In genomic region chrX:2610246-2611170, GRCh38 we compare ENCODE assay signal across 8 cellular contexts.
DNase-seq lines count a peak whose midpoint lies in the region; ATAC-seq lines count a peak whose summit lies in the region.

No MANE protein-coding gene starts in this region.

- H4K20me1 ChIP-seq in BLaER1 treated with 17β-estradiol and CSF1 and Interleukin-3, amounts not matched to agents 10 nM and 100 nM, result peaks cover 0 to 10% (median 0%) of the 10 kb centered on the region in 11 experiments; a peak in 4 of 22 replicates
- H4K20me1 ChIP-seq in Karpas-422 (ENCODE audit: insufficient read depth, low read depth, low read length), result no peaks in the 10 kb centered on the region

- peak overlapping the region; percentile 24 to 88 (median 81); a peak in 19 of 22 replicates for H3K27ac ChIP-seq in BLaER1 treated with 17β-estradiol and CSF1 and Interleukin-3, amounts not matched to agents 10 nM and 100 nM
- H3K27ac ChIP-seq in Karpas-422 (ENCODE audit: low read length), result no peak overlapping the region

- peaks cover 17 to 30% (median 22%) of the 10 kb centered on the region in 11 experiments; a peak in 21 of 22 replicates for H3K36me3 ChIP-seq in BLaER1 treated with 17β-estradiol and CSF1 and Interleukin-3, amounts not matched to agents 10 nM and 100 nM
- H3K36me3 ChIP-seq in Karpas-422 (ENCODE audit: insufficient read depth, low read length), result peaks cover 16% of the 10 kb centered on the region; the same call in 1 of the 2 replicates

- H3K4me3 ChIP-seq in BLaER1 treated with 17β-estradiol and CSF1 and Interleukin-3, amounts not matched to agents 10 nM and 100 nM, result peak overlapping the region; percentile 79 to 98 (median 84)
- H3K4me3 ChIP-seq in Karpas-422 (ENCODE audit: low read length), result peak overlapping the region; percentile 84

- peak overlapping the region; percentile 83 for H3K27ac Mint-ChIP-seq in dendritic cell treated with granulocyte-macrophage colony-stimulating factor and Interleukin-4, amounts not matched to agents 40 ng/mL and 50 ng/mL, for 4 days
- peak overlapping the region; percentile 49 to 87 for H3K27ac Mint-ChIP-seq in natural killer cell treated with Interleukin-12 subunit alpha and Interleukin-12 subunit beta and Interleukin-15 and Interleukin-18, amount 100 ng/mL, for 72 hours

- no peaks in the 10 kb centered on the region for H3K9me3 Mint-ChIP-seq in dendritic cell treated with granulocyte-macrophage colony-stimulating factor and Interleukin-4, amounts not matched to agents 40 ng/mL and 50 ng/mL, for 4 days
- H3K9me3 Mint-ChIP-seq in natural killer cell treated with Interleukin-12 subunit alpha and Interleukin-12 subunit beta and Interleukin-15 and Interleukin-18, amount 100 ng/mL, for 72 hours, result peaks cover 8% of the 10 kb centered on the region

- H3K4me1 Mint-ChIP-seq in dendritic cell treated with granulocyte-macrophage colony-stimulating factor and Interleukin-4, amounts not matched to agents 40 ng/mL and 50 ng/mL, for 4 days (ENCODE audit: low read depth), result peaks cover 51% of the 10 kb centered on the region
- peaks cover 33 to 45% of the 10 kb centered on the region in 2 donors for H3K4me1 Mint-ChIP-seq in natural killer cell treated with Interleukin-12 subunit alpha and Interleukin-12 subunit beta and Interleukin-15 and Interleukin-18, amount 100 ng/mL, for 72 hours (ENCODE audit: low read depth in 2 of 2)

- H3K79me2 ChIP-seq in Karpas-422 (ENCODE audit: low read length), result peaks cover 81% of the 10 kb centered on the region

- no peak overlapping the region for H2AFZ ChIP-seq in Karpas-422 (ENCODE audit: low read length)

- no peak for ATAC-seq in natural killer cell treated with Interleukin-12 subunit alpha and Interleukin-12 subunit beta and Interleukin-15 and Interleukin-18, amount 100 ng/mL, for 72 hours
- no peak for ATAC-seq in HG03565 (IDR thresholded peaks at IDR 0.05; ENCODE audit: unreplicated experiment)

- no peaks in the 10 kb centered on the region for H3K27me3 ChIP-seq in BLaER1 treated with 17β-estradiol and CSF1 and Interleukin-3, amounts not matched to agents 10 nM and 100 nM
- H3K27me3 ChIP-seq in Karpas-422 (ENCODE audit: low read length), result no peaks in the 10 kb centered on the region

- H3K9me3 ChIP-seq in BLaER1 treated with 17β-estradiol and CSF1 and Interleukin-3, amounts not matched to agents 10 nM and 100 nM (replicated peaks in 1 of 11), result peaks cover 0 to 7% (median 0%) of the 10 kb centered on the region in 11 experiments; a peak in 3 of 22 replicates
- H3K9me3 ChIP-seq in Karpas-422 (ENCODE audit: low read length), result no peaks in the 10 kb centered on the region

- H3K4me3 Mint-ChIP-seq in dendritic cell treated with granulocyte-macrophage colony-stimulating factor and Interleukin-4, amounts not matched to agents 40 ng/mL and 50 ng/mL, for 4 days, result peak overlapping the region; percentile 85
- peak overlapping the region; percentile 94 for H3K4me3 Mint-ChIP-seq in natural killer cell treated with Interleukin-12 subunit alpha and Interleukin-12 subunit beta and Interleukin-15 and Interleukin-18, amount 100 ng/mL, for 72 hours

- H3K4me1 ChIP-seq in BLaER1 treated with 17β-estradiol and CSF1 and Interleukin-3, amounts not matched to agents 10 nM and 100 nM, result peaks cover 45 to 58% (median 53%) of the 10 kb centered on the region in 10 experiments
- H3K4me1 ChIP-seq in Karpas-422 (ENCODE audit: low read length), result peaks cover 20% of the 10 kb centered on the region

- no peaks in the 10 kb centered on the region for H3K27me3 Mint-ChIP-seq in dendritic cell treated with granulocyte-macrophage colony-stimulating factor and Interleukin-4, amounts not matched to agents 40 ng/mL and 50 ng/mL, for 4 days
- no peaks in the 10 kb centered on the region for H3K27me3 Mint-ChIP-seq in natural killer cell treated with Interleukin-12 subunit alpha and Interleukin-12 subunit beta and Interleukin-15 and Interleukin-18, amount 100 ng/mL, for 72 hours

- no peaks in the 10 kb centered on the region for H3K9me2 ChIP-seq in Karpas-422 (replicated peaks; ENCODE audit: insufficient read depth, low read length)

- H3K9ac ChIP-seq in BLaER1 treated with 17β-estradiol and CSF1 and Interleukin-3, amounts not matched to agents 10 nM and 100 nM, result peak overlapping the region; percentile 79 to 95 (median 86)
- peak overlapping the region; percentile 82 for H3K9ac ChIP-seq in Karpas-422 (ENCODE audit: low read length)

- peak overlapping the region; percentile 77 to 98 (median 92) for H3K4me2 ChIP-seq in BLaER1 treated with 17β-estradiol and CSF1 and Interleukin-3, amounts not matched to agents 10 nM and 100 nM
- peak overlapping the region; percentile 81 for H3K4me2 ChIP-seq in Karpas-422 (ENCODE audit: low read depth, low read length, poor library complexity, severe bottlenecking)

- DNase-seq in Karpas-422, result peak; percentile 42
- no peak for DNase-seq in natural killer cell treated with Interleukin-12 subunit alpha and Interleukin-12 subunit beta and Interleukin-15 and Interleukin-18, amount 100 ng/mL, for 72 hours (ENCODE audit: low spot score)
- DNase-seq in UCSD-AML1 (lab: John Stamatoyannopoulos, UW; ENCODE audit: unreplicated experiment), result no peak
- no peak for DNase-seq in NCI-H2227 treated with DMSO at 0.1 percent for 48 hours (lab: John Stamatoyannopoulos, UW)
- no peak for DNase-seq in Kasumi-1 (lab: John Stamatoyannopoulos, UW)

- intact Hi-C loops in dendritic cell treated with granulocyte-macrophage colony-stimulating factor and Interleukin-4, amounts not matched to agents 40 ng/mL and 50 ng/mL, for 4 days (cut with micrococcal nuclease), result loop anchor here (5.0 kb wide), 1 partner anchor 102 kb away; no protein-coding TSS in a partner anchor

- H3K36me3 Mint-ChIP-seq in dendritic cell treated with granulocyte-macrophage colony-stimulating factor and Interleukin-4, amounts not matched to agents 40 ng/mL and 50 ng/mL, for 4 days (ENCODE audit: low read depth), result peaks cover 69% of the 10 kb centered on the region
- peaks cover 16% of the 10 kb centered on the region for H3K36me3 Mint-ChIP-seq in natural killer cell treated with Interleukin-12 subunit alpha and Interleukin-12 subunit beta and Interleukin-15 and Interleukin-18, amount 100 ng/mL, for 72 hours
